11 cellular contexts compared by ENCODE assay signal in genomic region chr1:218476385-218476784, GRCh38.
DNase-seq lines count a peak whose midpoint lies in the region; ATAC-seq, FAIRE-seq and TF ChIP-seq lines count a peak whose summit lies in the region.
"Had no signal": no experiment of that assay in that cellular context is flagged by ENCODE, and none has a peak within 500 bp of the region (broad histone marks: within the 10 kb centered on the region; RNA-seq: fewer than 3 reads in every experiment).

No MANE protein-coding gene starts in this region.

- H4K20me1 ChIP-seq in hepatocyte (ENCODE audit: insufficient read depth, poor library complexity, severe bottlenecking) = no peaks in the 10 kb centered on the region

- DNase-seq in A549 (ENCODE audit: low read depth in 1 of 2, low spot score in 1 of 2) = peak in 1 of 2 experiments; percentile 88
- peak; percentile 89 for DNase-seq in HCEC 1CT
- peak; percentile 57 for DNase-seq in amniotic stem cell (lab: John Stamatoyannopoulos, UW)
- DNase-seq in hepatocyte (ENCODE audit: low spot score) = no peak
- no peak for DNase-seq in colonic mucosa
- no peak for DNase-seq in SHP77 (lab: John Stamatoyannopoulos, UW)
- no peak for DNase-seq in NCI-H774 (lab: John Stamatoyannopoulos, UW)
- DNase-seq: AML-193, lower lobe of right lung, T1000 had no signal

- no peak for TF ChIP-seq POLR2A in A549 (IDR thresholded peaks at IDR 0.05; ENCODE audit: low read length)

- no peaks in the 10 kb centered on the region for H3K9me2 ChIP-seq in hepatocyte (replicated peaks; ENCODE audit: insufficient read depth)

- TF ChIP-seq RAD21 in A549 (conservative IDR thresholded peaks at IDR 0.05 in 1 of 2, IDR thresholded peaks at IDR 0.05 in 1 of 2) = peak; percentile 14 to 21; a peak in 2 of 5 replicates

- H3K9ac ChIP-seq in colonic mucosa (ENCODE audit: low read depth in 2 of 2, low read length in 2 of 2) = no peak overlapping the region

- TF ChIP-seq CTCF in A549 (IDR thresholded peaks at IDR 0.05) = no peak
- TF ChIP-seq CTCF in hepatocyte (IDR thresholded peaks at IDR 0.05; ENCODE audit: poor library complexity) = no peak
- TF ChIP-seq CTCF in colonic mucosa (IDR thresholded peaks at IDR 0.05) = no peak

- H3K4me2 ChIP-seq in A549 = peak overlapping the region; percentile 42
- no peak overlapping the region for H3K4me2 ChIP-seq in hepatocyte

- no peak overlapping the region for H2AFZ ChIP-seq in hepatocyte

- no peak overlapping the region for H3K4me3 ChIP-seq in A549
- no peak overlapping the region for H3K4me3 ChIP-seq in hepatocyte
- H3K4me3 ChIP-seq in colonic mucosa = no peak overlapping the region
- H3K4me3 ChIP-seq: lower lobe of right lung had no signal

- ATAC-seq in A549 (peak in 1 of 2 experiments; percentile 39; a peak in 2 of 6 replicates), GM18870 (IDR thresholded peaks at IDR 0.05; ENCODE audit: unreplicated experiment) (no peak)
- ATAC-seq: lower lobe of right lung had no signal

- no peaks in the 10 kb centered on the region for H3K79me2 ChIP-seq in hepatocyte

- CTCF ChIA-PET in A549 (lab: Yijun Ruan, JAX) = interaction anchor here (1.9 kb wide), 1 partner anchor 20 kb away, joined by 5 read pairs; no protein-coding TSS in a partner anchor

- H3K27me3 ChIP-seq in hepatocyte (no peaks in the 10 kb centered on the region), colonic mucosa (no peaks in the 10 kb centered on the region)

- H3K36me3 ChIP-seq in hepatocyte (replicated peaks; ENCODE audit: insufficient read depth, low read depth) (no peaks in the 10 kb centered on the region), colonic mucosa (no peaks in the 10 kb centered on the region)
- H3K36me3 ChIP-seq: lower lobe of right lung had no signal

- peak overlapping the region; percentile 86 to 91 for H3K27ac ChIP-seq in A549
- H3K27ac ChIP-seq in hepatocyte = peak overlapping the region; percentile 9
- no peak overlapping the region for H3K27ac ChIP-seq in colonic mucosa
- H3K27ac ChIP-seq: lower lobe of right lung had no signal

- TF ChIP-seq EP300 in A549 (IDR thresholded peaks at IDR 0.05) = no peak

- FAIRE-seq in A549 (lab: Jason Lieb, UNC) = peak; percentile 99

- H3K9me3 ChIP-seq in A549 (peaks cover 6% of the 10 kb centered on the region; the same call in 1 of the 3 replicates), hepatocyte (ENCODE audit: low read depth) (no peaks in the 10 kb centered on the region), colonic mucosa (no peaks in the 10 kb centered on the region)
- H3K9me3 ChIP-seq: lower lobe of right lung had no signal

- POLR2A ChIA-PET in A549 (lab: Yijun Ruan, JAX) = interaction anchor here (0.6 to 1.6 kb wide), 3 partner anchors 13 to 1039 kb away, joined by 3 to 9 read pairs (median 3); partner anchors contain the start of gene TGFB2

- under 1% methylated on average over 3 of the region's 3 CpGs for WGBS in A549 (ENCODE audit: missing lambda C conversion rate)
- WGBS in hepatocyte (ENCODE audit: low lambda C conversion rate, missing lambda C conversion rate) = 40% methylated on average over 3 of the region's 3 CpGs

- intact Hi-C loops in colonic mucosa (cut with DNase I) = no loop called here

- peaks cover 67% of the 10 kb centered on the region for H3K4me1 ChIP-seq in A549
- H3K4me1 ChIP-seq in hepatocyte (ENCODE audit: insufficient read depth) = peaks cover 12% of the 10 kb centered on the region
- no peaks in the 10 kb centered on the region for H3K4me1 ChIP-seq in colonic mucosa

TF ChIP-seq in A549, 52 proteins besides CTCF, POLR2A, EP300 and RAD21:
- no peak for TF ChIP-seq PBX3 (IDR thresholded peaks at IDR 0.05)
- peak; percentile 76 for TF ChIP-seq JUNB (IDR thresholded peaks at IDR 0.05)
- TF ChIP-seq FOSL2 (IDR thresholded peaks at IDR 0.05) = peak; percentile 64; the same call in 1 of the 2 replicates
- TF ChIP-seq FOSL2 (CRISPR knock-in tag; IDR thresholded peaks at IDR 0.05) = peak; percentile 94
- no peak for TF ChIP-seq ATOH8 (CRISPR knock-in tag; IDR thresholded peaks at IDR 0.05; ENCODE audit: low read depth)
- no peak for TF ChIP-seq ZC3H11A (IDR thresholded peaks at IDR 0.05)
- TF ChIP-seq GATA3 (IDR thresholded peaks at IDR 0.05; ENCODE audit: borderline replicate concordance) = peak; percentile 83; the same call in 1 of the 2 replicates
- no peak for TF ChIP-seq EHF (CRISPR knock-in tag; IDR thresholded peaks at IDR 0.05)
- TF ChIP-seq CHD4 (IDR thresholded peaks at IDR 0.05; ENCODE audit: borderline replicate concordance) = no peak
- TF ChIP-seq HOXB5 (CRISPR knock-in tag; IDR thresholded peaks at IDR 0.05) = no peak
- TF ChIP-seq CEBPB (IDR thresholded peaks at IDR 0.05) = 0 out of 4 replicates have a peak, but pooled peaks of 1 of the 2 experiments have one; percentile 29
- TF ChIP-seq, protein P1, sequence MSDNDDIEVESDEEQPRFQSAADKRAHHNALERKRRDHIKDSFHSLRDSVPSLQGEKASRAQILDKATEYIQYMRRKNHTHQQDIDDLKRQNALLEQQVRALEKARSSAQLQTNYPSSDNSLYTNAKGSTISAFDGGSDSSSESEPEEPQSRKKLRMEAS (IDR thresholded peaks at IDR 0.05) = peak; percentile 48
- TF ChIP-seq RNF2 (IDR thresholded peaks at IDR 0.05; ENCODE audit: borderline replicate concordance, low read depth) = no peak
- no peak for TF ChIP-seq HDAC2 (IDR thresholded peaks at IDR 0.05)
- no peak for TF ChIP-seq SREBF2 (IDR thresholded peaks at IDR 0.05)
- TF ChIP-seq, protein P2, sequence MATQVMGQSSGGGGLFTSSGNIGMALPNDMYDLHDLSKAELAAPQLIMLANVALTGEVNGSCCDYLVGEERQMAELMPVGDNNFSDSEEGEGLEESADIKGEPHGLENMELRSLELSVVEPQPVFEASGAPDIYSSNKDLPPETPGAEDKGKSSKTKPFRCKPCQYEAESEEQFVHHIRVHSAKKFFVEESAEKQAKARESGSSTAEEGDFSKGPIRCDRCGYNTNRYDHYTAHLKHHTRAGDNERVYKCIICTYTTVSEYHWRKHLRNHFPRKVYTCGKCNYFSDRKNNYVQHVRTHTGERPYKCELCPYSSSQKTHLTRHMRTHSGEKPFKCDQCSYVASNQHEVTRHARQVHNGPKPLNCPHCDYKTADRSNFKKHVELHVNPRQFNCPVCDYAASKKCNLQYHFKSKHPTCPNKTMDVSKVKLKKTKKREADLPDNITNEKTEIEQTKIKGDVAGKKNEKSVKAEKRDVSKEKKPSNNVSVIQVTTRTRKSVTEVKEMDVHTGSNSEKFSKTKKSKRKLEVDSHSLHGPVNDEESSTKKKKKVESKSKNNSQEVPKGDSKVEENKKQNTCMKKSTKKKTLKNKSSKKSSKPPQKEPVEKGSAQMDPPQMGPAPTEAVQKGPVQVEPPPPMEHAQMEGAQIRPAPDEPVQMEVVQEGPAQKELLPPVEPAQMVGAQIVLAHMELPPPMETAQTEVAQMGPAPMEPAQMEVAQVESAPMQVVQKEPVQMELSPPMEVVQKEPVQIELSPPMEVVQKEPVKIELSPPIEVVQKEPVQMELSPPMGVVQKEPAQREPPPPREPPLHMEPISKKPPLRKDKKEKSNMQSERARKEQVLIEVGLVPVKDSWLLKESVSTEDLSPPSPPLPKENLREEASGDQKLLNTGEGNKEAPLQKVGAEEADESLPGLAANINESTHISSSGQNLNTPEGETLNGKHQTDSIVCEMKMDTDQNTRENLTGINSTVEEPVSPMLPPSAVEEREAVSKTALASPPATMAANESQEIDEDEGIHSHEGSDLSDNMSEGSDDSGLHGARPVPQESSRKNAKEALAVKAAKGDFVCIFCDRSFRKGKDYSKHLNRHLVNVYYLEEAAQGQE (IDR thresholded peaks at IDR 0.05) = no peak
- peak; percentile 15 for TF ChIP-seq MAFK (IDR thresholded peaks at IDR 0.05; ENCODE audit: partially characterized antibody)

Comparison
In these comparisons a context has a peak if more than half of its experiments do, and no peak if none do; other contexts are left out.
1. DNase-seq: peak in HCEC 1CT (single experiment) and amniotic stem cell (single experiment); none in hepatocyte (single experiment), colonic mucosa (single experiment), SHP77 (0 of 2) and NCI-H774 (single experiment).